Comparison of ENCODE assay signal across 21 cellular contexts in genomic region chr20:62227591-62227976, GRCh38. TPM values are rescaled to one million over a fixed set of nuclear protein-coding genes. Genes with fewer than 3 reads are reported as not detected.
A peak's percentile ranks its signal among the peaks of the same experiment; 100 is the strongest.
DNase-seq lines count a peak whose midpoint lies in the region; ATAC-seq, FAIRE-seq and TF ChIP-seq lines count a peak whose summit lies in the region.
"Had no signal": no experiment of that assay in that cellular context is flagged by ENCODE, and none has a peak within 500 bp of the region (broad histone marks: within the 10 kb centered on the region; RNA-seq: fewer than 3 reads in every experiment).

No MANE protein-coding gene starts in this region.

- intact Hi-C loops in PC-3 (cut with micrococcal nuclease): no loop called here
- intact Hi-C loops in K562 (cut with micrococcal nuclease): no loop called here

- POLR2A ChIA-PET in PC-3 (lab: Charles Lee; ENCODE audit: unreplicated experiment) (no interaction called here), K562 (lab: Yijun Ruan, JAX) (no interaction called here)

- H3K9me2 ChIP-seq in PC-3 (replicated peaks; ENCODE audit: low read length): no peaks in the 10 kb centered on the region

- H3K4me2 ChIP-seq in BLaER1: peak overlapping the region; percentile 78
- H3K4me2 ChIP-seq in PC-3 (ENCODE audit: low read length): no peak overlapping the region
- H3K4me2 ChIP-seq in K562 (ENCODE audit: insufficient read depth, low read length): no peak overlapping the region
- H3K4me2 ChIP-seq in parathyroid adenoma (ENCODE audit: low read length): no peak overlapping the region

- H3K9me3 Mint-ChIP-seq in activated T-cell treated with anti-CD3 and anti-CD28 coated beads, Interleukin-2, amount 50 U/mL, for 4 hours: no peaks in the 10 kb centered on the region
- H3K9me3 Mint-ChIP-seq: CD4-positive, alpha-beta memory T cell had no signal

- H3K79me2 ChIP-seq in PC-3 (ENCODE audit: low read length) (no peaks in the 10 kb centered on the region), K562 (ENCODE audit: control insufficient read depth, insufficient read depth, low read length) (no peaks in the 10 kb centered on the region), parathyroid adenoma (no peaks in the 10 kb centered on the region)

- 0 out of 2 replicates have a peak, but pooled peaks have one; percentile 9 for ATAC-seq in PC-3
- peak; percentile 42 for ATAC-seq in K562
- no peak for ATAC-seq in HG02610 (IDR thresholded peaks at IDR 0.05; ENCODE audit: unreplicated experiment)
- no peak for ATAC-seq in activated T-cell treated with anti-CD3 and anti-CD28 coated beads, Interleukin-2, amount 50 U/mL, for 4 hours
- ATAC-seq: SK-N-SH treated with all-trans-retinoic acid at 6 μM for 48 hours had no signal

- 2% methylated on average over 7 of the region's 10 CpGs for WGBS in K562 (ENCODE audit: insufficient coverage, low coverage, missing lambda C conversion rate)

- H3K4me3 ChIP-seq in BLaER1: no peak overlapping the region
- H3K4me3 ChIP-seq in PC-3 (ENCODE audit: low read length): no peak overlapping the region
- no peak overlapping the region for H3K4me3 ChIP-seq in K562
- H3K4me3 ChIP-seq in parathyroid adenoma (ENCODE audit: low read depth, low read length): no peak overlapping the region

- no peak overlapping the region for H3K9ac ChIP-seq in BLaER1
- H3K9ac ChIP-seq in PC-3 (ENCODE audit: low read length): no peak overlapping the region
- peak overlapping the region in 1 of 2 experiments; percentile 26; a peak in 1 of 4 replicates for H3K9ac ChIP-seq in K562 (ENCODE audit: insufficient read depth in 1 of 2, low read depth in 2 of 2, low read length in 2 of 2)
- H3K9ac ChIP-seq in parathyroid adenoma: no peak overlapping the region

- DNase-seq in PC-3 (no peak), K562 (ENCODE audit: extremely low read depth in 1 of 4, low spot score in 3 of 4) (no peak), NOMO-1 treated with DMSO at 0.1 percent for 48 hours (lab: John Stamatoyannopoulos, UW; ENCODE audit: unreplicated experiment) (no peak)
- no peak for DNase-seq in activated T-cell treated with anti-CD3 and anti-CD28 coated beads, Interleukin-2, amount 50 U/mL, for 4 hours
- DNase-seq: AML-193, DND-41, GDM1, NCI-H1436 treated with DMSO at 0.1 percent for 48 hours, NCI-H2081 treated with DMSO at 0.1 percent for 48 hours, NCI-H226, NCI-H526 treated with DMSO at 0.1 percent for 48 hours, OCI-M1, Right ventricle myocardium superior had no signal

- no peaks in the 10 kb centered on the region for H3K9me3 ChIP-seq in BLaER1
- H3K9me3 ChIP-seq in PC-3 (ENCODE audit: low read length): no peaks in the 10 kb centered on the region
- peaks cover 6% of the 10 kb centered on the region; the same call in 1 of the 2 replicates for H3K9me3 ChIP-seq in K562 (replicated peaks; ENCODE audit: control insufficient read depth, insufficient read depth, low read depth, low read length)
- no peaks in the 10 kb centered on the region for H3K9me3 ChIP-seq in parathyroid adenoma (ENCODE audit: control insufficient read depth, low read length)

- no peak overlapping the region for H2AFZ ChIP-seq in PC-3 (ENCODE audit: low read length)
- no peak overlapping the region for H2AFZ ChIP-seq in K562 (ENCODE audit: low read depth, low read length)
- H2AFZ ChIP-seq in parathyroid adenoma: peak overlapping the region; percentile 61

- H3K36me3 ChIP-seq in BLaER1 (no peaks in the 10 kb centered on the region), PC-3 (ENCODE audit: low read depth, low read length) (no peaks in the 10 kb centered on the region), K562 (ENCODE audit: control insufficient read depth, insufficient read depth, low read length) (no peaks in the 10 kb centered on the region), parathyroid adenoma (ENCODE audit: control insufficient read depth, insufficient read depth, low read length) (no peaks in the 10 kb centered on the region)

- peak overlapping the region; percentile 47 for H3K27ac ChIP-seq in BLaER1
- no peak overlapping the region for H3K27ac ChIP-seq in PC-3 (ENCODE audit: low read length)
- no peak overlapping the region for H3K27ac ChIP-seq in K562 (ENCODE audit: extremely low read depth, low read depth, low read length)
- H3K27ac ChIP-seq in parathyroid adenoma: no peak overlapping the region

- no peaks in the 10 kb centered on the region for H3K4me1 Mint-ChIP-seq in activated T-cell treated with anti-CD3 and anti-CD28 coated beads, Interleukin-2, amount 50 U/mL, for 4 hours (ENCODE audit: low read depth)

- TF ChIP-seq CTCF in PC-3 (conservative IDR thresholded peaks at IDR 0.05; ENCODE audit: low read depth, low read length) (no peak), K562 (IDR thresholded peaks at IDR 0.05 in 2 of 3, conservative IDR thresholded peaks at IDR 0.05 in 1 of 3; ENCODE audit: insufficient read depth in 2 of 3, low read depth in 1 of 3, low read length in 3 of 3) (no peak), parathyroid adenoma (IDR thresholded peaks at IDR 0.05) (no peak)

- no peak for TF ChIP-seq EP300 in K562 (IDR thresholded peaks at IDR 0.05; ENCODE audit: low read length)

- H4K20me1 ChIP-seq in BLaER1 (peaks cover 14% of the 10 kb centered on the region), PC-3 (ENCODE audit: low read length) (no peaks in the 10 kb centered on the region), K562 (replicated peaks; ENCODE audit: control insufficient read depth, insufficient read depth, low read length) (peaks cover 5% of the 10 kb centered on the region)

- no peak for TF ChIP-seq POLR2A in K562 (conservative IDR thresholded peaks at IDR 0.05)

- CTCF ChIA-PET in PC-3 (lab: Charles Lee) (no interaction called here), K562 (lab: Yijun Ruan, JAX; ENCODE audit: low intra/inter-chr PET ratio) (no interaction called here)

- no peaks in the 10 kb centered on the region for H3F3A ChIP-seq in PC-3 (ENCODE audit: low read length, unreplicated experiment)

- peaks cover 53% of the 10 kb centered on the region for H3K4me1 ChIP-seq in BLaER1
- peaks cover 4% of the 10 kb centered on the region; the same call in 1 of the 2 replicates for H3K4me1 ChIP-seq in PC-3 (ENCODE audit: insufficient read depth, low read length)
- peaks cover 0 to 33% of the 10 kb centered on the region in 2 experiments; a peak in 2 of 5 replicates for H3K4me1 ChIP-seq in K562 (replicated peaks in 1 of 2; ENCODE audit: control insufficient read depth in 2 of 2, insufficient read depth in 2 of 2, low read length in 2 of 2)
- peaks cover 18% of the 10 kb centered on the region for H3K4me1 ChIP-seq in parathyroid adenoma

- peaks cover 33% of the 10 kb centered on the region for H3K27me3 Mint-ChIP-seq in activated T-cell treated with anti-CD3 and anti-CD28 coated beads, Interleukin-2, amount 50 U/mL, for 4 hours (ENCODE audit: low read depth)

- H3K27me3 ChIP-seq in BLaER1 (peaks cover 16% of the 10 kb centered on the region), PC-3 (ENCODE audit: low read length) (peaks cover 4% of the 10 kb centered on the region; the same call in 1 of the 2 replicates), K562 (ENCODE audit: control insufficient read depth in 2 of 2, insufficient read depth in 2 of 2, low read length in 2 of 2) (peaks cover 18 to 48% of the 10 kb centered on the region in 2 experiments; a peak in 4 of 5 replicates), parathyroid adenoma (ENCODE audit: control insufficient read depth, insufficient read depth, low read length) (no peaks in the 10 kb centered on the region)

- no peaks in the 10 kb centered on the region for H3K36me3 Mint-ChIP-seq in activated T-cell treated with anti-CD3 and anti-CD28 coated beads, Interleukin-2, amount 50 U/mL, for 4 hours (ENCODE audit: insufficient read depth)
- H3K36me3 Mint-ChIP-seq: CD4-positive, alpha-beta memory T cell; IgD-negative memory B cell had no signal

- no peak overlapping the region for H3K4me3 Mint-ChIP-seq in activated T-cell treated with anti-CD3 and anti-CD28 coated beads, Interleukin-2, amount 50 U/mL, for 4 hours
- H3K4me3 Mint-ChIP-seq: CD4-positive, alpha-beta memory T cell; IgD-negative memory B cell had no signal

- in situ Hi-C loops in K562 (cut with MboI): no loop called here

- H3K9me1 ChIP-seq in K562 (ENCODE audit: control insufficient read depth, insufficient read depth, low read length): no peaks in the 10 kb centered on the region

- no peak for TF ChIP-seq RAD21 in K562 (CRISPR knock-in tag; conservative IDR thresholded peaks at IDR 0.05 in 1 of 2, IDR thresholded peaks at IDR 0.05 in 1 of 2)

- no peak for FAIRE-seq in K562 (lab: Jason Lieb, UNC)
- FAIRE-seq: GM12892, H54 had no signal

- BruUV-seq in PC-3 (replicated peaks; lab: Mats Ljungman, UMichigan) (no TSS peak), K562 (replicated peaks; lab: Mats Ljungman, UMichigan) (no TSS peak)

RNA-seq across cellular contexts. Expression of gene HRH3, which starts 7.5 kb away (rescaled TPM):
- not detected in 2 replicates for total RNA-seq in PC-3 (2014; rRNA removed)
- not detected in 2 replicates for total RNA-seq in K562 (2011; cell fraction: chromatin; rRNA removed; ENCODE audit: low replicate concordance)
- not detected in 2 replicates for total RNA-seq in K562 (2011; cell fraction: nucleolus; rRNA removed)
- total RNA-seq in K562 (2011; cell fraction: nucleoplasm; rRNA removed): not detected in 2 replicates
- not detected in 2 replicates for total RNA-seq in K562 (2014; rRNA removed)
- not detected in 2 replicates for total RNA-seq in K562 (2014; rRNA removed; fragmentation: Illumina TruSeq; extraction: Trizol)
- total RNA-seq in K562 (2015; rRNA removed; fragmentation: Illumina TruSeq; extraction: Trizol): not detected in 2 replicates
- total RNA-seq in K562 (2021): not detected in 2 replicates
- polyA plus RNA-seq in K562 (2011; rRNA removed): not detected in 2 replicates
- polyA plus RNA-seq in K562 (2011; cell fraction: cytosol; rRNA removed): not detected in 2 replicates
- not detected in 2 replicates for polyA plus RNA-seq in K562 (2011; cell fraction: nucleus; rRNA removed)
- polyA plus RNA-seq in K562 (2012): not detected in 2 replicates
- not detected in 2 replicates for polyA plus RNA-seq in K562 (2014; fragmentation: Illumina TruSeq; extraction: Trizol)
- polyA plus RNA-seq in K562 (2014; fragmentation: Nextera tagmentation; extraction: Ambion mirVana): not detected
- polyA plus RNA-seq in K562 (2014; rRNA removed): not detected in 2 replicates
- polyA minus RNA-seq in K562 (2011; rRNA and poly(A)+ RNA removed): not detected in 2 replicates
- not detected in 2 replicates for polyA minus RNA-seq in K562 (2011; cell fraction: cytosol; rRNA and poly(A)+ RNA removed)
- not detected in 2 replicates for polyA minus RNA-seq in K562 (2011; cell fraction: nucleus; rRNA and poly(A)+ RNA removed)
- not detected for total RNA-seq in activated T-cell treated with anti-CD3 and anti-CD28 coated beads, Interleukin-2, amount 50 U/mL, for 4 hours
- total RNA-seq: CD4-positive, alpha-beta memory T cell; Right ventricle myocardium superior had no signal
- polyA plus RNA-seq: CD4-positive, alpha-beta memory T cell; IgD-negative memory B cell had no signal

RNA-seq across cellular contexts. Expression of gene OSBPL2, which starts 10.7 kb away (rescaled TPM):
- total RNA-seq in PC-3 (2014; rRNA removed) (32.5 and 39.7 TPM in 2 replicates), K562 (2014; rRNA removed) (14.4 and 18.2 TPM in 2 replicates), K562 (2014; rRNA removed; fragmentation: Illumina TruSeq; extraction: Trizol) (14.0 and 16.1 TPM in 2 replicates), K562 (2015; rRNA removed; fragmentation: Illumina TruSeq; extraction: Trizol) (13.0 and 14.1 TPM in 2 replicates), K562 (2021) (23.0 and 25.6 TPM in 2 replicates)
- total RNA-seq in K562 (2011; cell fraction: chromatin; rRNA removed; ENCODE audit: low replicate concordance): 144 and 173 TPM in 2 replicates
- total RNA-seq in K562 (2011; cell fraction: nucleolus; rRNA removed): 69.5 and 70.9 TPM in 2 replicates
- 130 and 148 TPM in 2 replicates for total RNA-seq in K562 (2011; cell fraction: nucleoplasm; rRNA removed)
- polyA plus RNA-seq in K562 (2011; rRNA removed) (11.2 and 18.0 TPM in 2 replicates), K562 (2014; fragmentation: Illumina TruSeq; extraction: Trizol) (19.9 and 21.1 TPM in 2 replicates), K562 (2014; fragmentation: Nextera tagmentation; extraction: Ambion mirVana) (1 to 10 TPM; 2.5 to 3.5 TPM), K562 (2014; rRNA removed) (15.2 and 16.9 TPM in 2 replicates)
- polyA plus RNA-seq in K562 (2011; cell fraction: cytosol; rRNA removed): 7.4 and 12.4 TPM in 2 replicates
- 75.1 and 90.2 TPM in 2 replicates for polyA plus RNA-seq in K562 (2011; cell fraction: nucleus; rRNA removed)
- polyA plus RNA-seq in K562 (2012): 15.0 and 24.7 TPM in 2 replicates
- polyA minus RNA-seq in K562 (2011; rRNA and poly(A)+ RNA removed): 73.7 and 99.1 TPM in 2 replicates
- 7.7 and 10.5 TPM in 2 replicates for polyA minus RNA-seq in K562 (2011; cell fraction: cytosol; rRNA and poly(A)+ RNA removed)
- 19.9 and 34.7 TPM in 2 replicates for polyA minus RNA-seq in K562 (2011; cell fraction: nucleus; rRNA and poly(A)+ RNA removed)
- 10 to 100 TPM; 17.5 to 22.5 (median 19.2) TPM for total RNA-seq in activated T-cell treated with anti-CD3 and anti-CD28 coated beads, Interleukin-2, amount 50 U/mL, for 4 hours

RNA-seq across cellular contexts. Expression of gene MTG2, which starts 44.8 kb away (rescaled TPM):
- total RNA-seq in PC-3 (2014; rRNA removed) (33.9 and 40.5 TPM in 2 replicates), K562 (2014; rRNA removed) (44.6 and 63.8 TPM in 2 replicates), K562 (2014; rRNA removed; fragmentation: Illumina TruSeq; extraction: Trizol) (21.5 and 21.7 TPM in 2 replicates), K562 (2015; rRNA removed; fragmentation: Illumina TruSeq; extraction: Trizol) (39.6 and 44.5 TPM in 2 replicates), K562 (2021) (65.1 and 67.5 TPM in 2 replicates)
- total RNA-seq in K562 (2011; cell fraction: chromatin; rRNA removed; ENCODE audit: low replicate concordance): 78.3 and 113 TPM in 2 replicates
- total RNA-seq in K562 (2011; cell fraction: nucleolus; rRNA removed): 67.9 and 70.7 TPM in 2 replicates
- total RNA-seq in K562 (2011; cell fraction: nucleoplasm; rRNA removed): 77.2 and 104 TPM in 2 replicates
- polyA plus RNA-seq in K562 (2011; rRNA removed) (32.3 and 33.1 TPM in 2 replicates), K562 (2014; fragmentation: Illumina TruSeq; extraction: Trizol) (53.9 and 66.5 TPM in 2 replicates), K562 (2014; fragmentation: Nextera tagmentation; extraction: Ambion mirVana) (1 to 10 TPM; 8.7 to 9.3 TPM), K562 (2014; rRNA removed) (58.9 and 67.2 TPM in 2 replicates)
- 43.6 and 66.7 TPM in 2 replicates for polyA plus RNA-seq in K562 (2011; cell fraction: cytosol; rRNA removed)
- 27.6 and 41.4 TPM in 2 replicates for polyA plus RNA-seq in K562 (2011; cell fraction: nucleus; rRNA removed)
- 35.8 and 52.8 TPM in 2 replicates for polyA plus RNA-seq in K562 (2012)
- polyA minus RNA-seq in K562 (2011; rRNA and poly(A)+ RNA removed): 20.0 and 26.4 TPM in 2 replicates
- 21.5 and 30.5 TPM in 2 replicates for polyA minus RNA-seq in K562 (2011; cell fraction: cytosol; rRNA and poly(A)+ RNA removed)
- 14.5 and 18.4 TPM in 2 replicates for polyA minus RNA-seq in K562 (2011; cell fraction: nucleus; rRNA and poly(A)+ RNA removed)
- 10 to 100 TPM; 38.3 to 57.6 (median 49.8) TPM for total RNA-seq in activated T-cell treated with anti-CD3 and anti-CD28 coated beads, Interleukin-2, amount 50 U/mL, for 4 hours

Comparison
In these comparisons a context has a peak if more than half of its experiments do, and no peak if none do; other contexts are left out.
1. ATAC-seq: peak in PC-3 (single experiment) and K562 (single experiment); none in HG02610 (single experiment) and activated T-cell treated with anti-CD3 and anti-CD28 coated beads, Interleukin-2, amount 50 U/mL, for 4 hours (0 of 2).